In genomic region chr6:156890627-156891300, GRCh38 we compare ENCODE assay signal across 23 cellular contexts.
A peak's percentile ranks its signal among the peaks of the same experiment; 100 is the strongest.
DNase-seq lines count a peak whose midpoint lies in the region; ATAC-seq and TF ChIP-seq lines count a peak whose summit lies in the region.
"Had no signal": no experiment of that assay in that cellular context is flagged by ENCODE, and none has a peak within 500 bp of the region (broad histone marks: within the 10 kb centered on the region; RNA-seq: fewer than 3 reads in every experiment).

No MANE protein-coding gene starts in this region.

- H3K9me3 Mint-ChIP-seq in H9, result no peaks in the 10 kb centered on the region
- H3K9me3 Mint-ChIP-seq in activated T-helper 2 cell treated with anti-CD3 and anti-CD28 coated beads, Interferon-gamma antibody, Interleukin-2, Interleukin-4, amounts not matched to agents 10 μg/mL and 5 μg/mL and 100 μg/mL, durations not matched to agents 14 hours and 24 hours and 36 hours, result no peaks in the 10 kb centered on the region
- H3K9me3 Mint-ChIP-seq: activated T-cell treated with anti-CD3 and anti-CD28 coated beads, Interleukin-2, amount 50 U/mL, for 72 hours; neural progenitor cell; stimulated activated naive CD8-positive, alpha-beta T cell treated with anti-CD3 and anti-CD28 coated beads, Interleukin-15, amount 100 ng/mL, for 72 hours; T-helper 1 cell treated with Interleukin-12 subunit alpha and Interleukin-12 subunit beta and Interleukin-4 antibody, amounts not matched to agents 30 μg/mL and 1 μg/mL, for 36 hours had no signal

- H3K56ac ChIP-seq in H9 (ENCODE audit: insufficient read length, low read depth, low read length), result no peak overlapping the region

- H2AK5ac ChIP-seq in H9 (ENCODE audit: insufficient read length, low read length), result no peak overlapping the region

- no peak overlapping the region for H2BK20ac ChIP-seq in H9 (ENCODE audit: low read depth, low read length, poor library complexity, severe bottlenecking)

- peak; percentile 7 for DNase-seq in AG08395 (ENCODE audit: low spot score)
- no peak for DNase-seq in H9
- peak; percentile 91 for DNase-seq in amniotic epithelial cell (ENCODE audit: low read depth)
- DNase-seq in left kidney (ENCODE audit: low read depth, low spot score), result peak; percentile 57
- DNase-seq in activated T-helper 2 cell treated with anti-CD3 and anti-CD28 coated beads, Interferon-gamma antibody, Interleukin-2, Interleukin-4, amounts not matched to agents 10 μg/mL and 5 μg/mL and 100 μg/mL, durations not matched to agents 14 hours and 24 hours and 36 hours (ENCODE audit: low spot score), result no peak
- DNase-seq: activated T-cell treated with anti-CD3 and anti-CD28 coated beads, Interleukin-2, amount 50 U/mL, for 72 hours; Calu3; esophagus squamous epithelium; kidney; midbrain; MM.1S; NCI-H2029; NCI-H510A treated with DMSO at 0.1 percent for 48 hours; SIG-M5; stimulated activated naive CD8-positive, alpha-beta T cell treated with anti-CD3 and anti-CD28 coated beads, Interleukin-15, amount 100 ng/mL, for 72 hours had no signal

- WGBS in H9 (ENCODE audit: extremely low coverage, insufficient read length, low lambda C conversion rate), result no CpG with 5 or more reads among the region's 2 CpGs

- no peak overlapping the region for H2BK12ac ChIP-seq in H9 (ENCODE audit: insufficient read length, low read depth, low read length)

- H3K9me3 ChIP-seq in H9 (ENCODE audit: control insufficient read depth, low read depth, low read length), result no peaks in the 10 kb centered on the region
- H3K9me3 ChIP-seq: esophagus squamous epithelium, right atrium auricular region had no signal

- H3K18ac ChIP-seq in H9 (ENCODE audit: insufficient read length, low read depth, low read length), result no peak overlapping the region

- TF ChIP-seq CTCF in H9 (conservative IDR thresholded peaks at IDR 0.05), result no peak

- H3K27me3 Mint-ChIP-seq in H9 (ENCODE audit: low read depth), result no peaks in the 10 kb centered on the region
- no peaks in the 10 kb centered on the region for H3K27me3 Mint-ChIP-seq in activated T-helper 2 cell treated with anti-CD3 and anti-CD28 coated beads, Interferon-gamma antibody, Interleukin-2, Interleukin-4, amounts not matched to agents 10 μg/mL and 5 μg/mL and 100 μg/mL, durations not matched to agents 14 hours and 24 hours and 36 hours (ENCODE audit: low read depth)
- H3K27me3 Mint-ChIP-seq: activated naive CD8-positive, alpha-beta T cell; stimulated activated naive CD8-positive, alpha-beta T cell treated with anti-CD3 and anti-CD28 coated beads, Interleukin-15, amount 100 ng/mL, for 72 hours had no signal

- peaks cover 4% of the 10 kb centered on the region; the same call in 1 of the 2 replicates for H3K4me1 ChIP-seq in H9 (ENCODE audit: insufficient read depth, low read length)

- no peak overlapping the region for H2BK120ac ChIP-seq in H9 (ENCODE audit: low read depth, low read length, poor library complexity, severe bottlenecking)

- no peak overlapping the region for H2AFZ ChIP-seq in H9 (ENCODE audit: low read length)
- H2AFZ ChIP-seq: hepatocyte, neural progenitor cell had no signal

- H3K27ac Mint-ChIP-seq in H9, result peak overlapping the region; percentile 34 to 72 (median 70); a peak in 5 of 7 replicates
- H3K27ac Mint-ChIP-seq in activated T-helper 2 cell treated with anti-CD3 and anti-CD28 coated beads, Interferon-gamma antibody, Interleukin-2, Interleukin-4, amounts not matched to agents 10 μg/mL and 5 μg/mL and 100 μg/mL, durations not matched to agents 14 hours and 24 hours and 36 hours, result no peak overlapping the region
- H3K27ac Mint-ChIP-seq: activated naive CD8-positive, alpha-beta T cell; activated T-cell treated with anti-CD3 and anti-CD28 coated beads, Interleukin-2, amount 50 U/mL, for 72 hours; neural progenitor cell; stimulated activated naive CD8-positive, alpha-beta T cell treated with anti-CD3 and anti-CD28 coated beads, Interleukin-15, amount 100 ng/mL, for 72 hours; T-helper 1 cell treated with Interleukin-12 subunit alpha and Interleukin-12 subunit beta and Interleukin-4 antibody, amounts not matched to agents 30 μg/mL and 1 μg/mL, for 36 hours had no signal

- H2BK5ac ChIP-seq in H9 (ENCODE audit: insufficient read length, low read length), result no peak overlapping the region

- intact Hi-C loops in activated T-helper 2 cell treated with anti-CD3 and anti-CD28 coated beads, Interferon-gamma antibody, Interleukin-2, Interleukin-4, amounts not matched to agents 10 μg/mL and 5 μg/mL and 100 μg/mL, durations not matched to agents 14 hours and 24 hours and 36 hours (cut with micrococcal nuclease), result no loop called here

- no peak overlapping the region for H4K91ac ChIP-seq in H9 (ENCODE audit: insufficient read length, low read depth, low read length)

- H3K14ac ChIP-seq in H9 (ENCODE audit: insufficient read depth, low read length), result no peak overlapping the region

- no peak overlapping the region for H3K9ac ChIP-seq in H9 (ENCODE audit: extremely low read depth, insufficient read length, low read length)
- H3K9ac ChIP-seq: neural progenitor cell had no signal

- peaks cover 0 to 3% (median 0%) of the 10 kb centered on the region in 3 experiments; a peak in 1 of 7 replicates for H3K36me3 Mint-ChIP-seq in H9 (ENCODE audit: insufficient read depth in 1 of 3, low read depth in 3 of 3)
- H3K36me3 Mint-ChIP-seq in activated T-helper 2 cell treated with anti-CD3 and anti-CD28 coated beads, Interferon-gamma antibody, Interleukin-2, Interleukin-4, amounts not matched to agents 10 μg/mL and 5 μg/mL and 100 μg/mL, durations not matched to agents 14 hours and 24 hours and 36 hours (ENCODE audit: low read depth), result peaks cover 4% of the 10 kb centered on the region
- H3K36me3 Mint-ChIP-seq: activated naive CD8-positive, alpha-beta T cell had no signal

- no peak overlapping the region for H3K27ac ChIP-seq in H9 (ENCODE audit: insufficient read length, low read depth, low read length)
- H3K27ac ChIP-seq: esophagus squamous epithelium, hepatocyte, neural progenitor cell had no signal

- no peak overlapping the region for H2BK15ac ChIP-seq in H9 (ENCODE audit: low read depth, low read length)

- H3K4me1 Mint-ChIP-seq in H9, result peaks cover 53 to 56% of the 10 kb centered on the region in 2 experiments
- peaks cover 15% of the 10 kb centered on the region for H3K4me1 Mint-ChIP-seq in activated T-helper 2 cell treated with anti-CD3 and anti-CD28 coated beads, Interferon-gamma antibody, Interleukin-2, Interleukin-4, amounts not matched to agents 10 μg/mL and 5 μg/mL and 100 μg/mL, durations not matched to agents 14 hours and 24 hours and 36 hours (ENCODE audit: low read depth)

- peaks cover 17% of the 10 kb centered on the region for H3K79me2 ChIP-seq in H9 (ENCODE audit: insufficient read depth, low read length)

- no peak overlapping the region for H3K4me2 ChIP-seq in H9 (ENCODE audit: insufficient read depth, insufficient read length, low read length)
- H3K4me2 ChIP-seq: hepatocyte, neural progenitor cell had no signal

- no peak overlapping the region for H3K23ac ChIP-seq in H9 (ENCODE audit: insufficient read length, low read depth, low read length)

- peaks cover 6% of the 10 kb centered on the region for H3K79me1 ChIP-seq in H9 (ENCODE audit: insufficient read depth, low read depth, low read length, poor library complexity, severe bottlenecking)

- no peak overlapping the region for H3T11ph ChIP-seq in H9 (ENCODE audit: low read length)

- ATAC-seq in HG03439 (IDR thresholded peaks at IDR 0.05; ENCODE audit: unreplicated experiment), result no peak
- ATAC-seq in HG03039 (IDR thresholded peaks at IDR 0.05; ENCODE audit: unreplicated experiment), result no peak
- ATAC-seq in HG03520 (IDR thresholded peaks at IDR 0.05; ENCODE audit: unreplicated experiment), result no peak
- ATAC-seq: activated T-cell treated with anti-CD3 and anti-CD28 coated beads, Interleukin-2, amount 50 U/mL, for 72 hours; stimulated activated naive CD8-positive, alpha-beta T cell treated with anti-CD3 and anti-CD28 coated beads, Interleukin-15, amount 100 ng/mL, for 72 hours had no signal

- H4K5ac ChIP-seq in H9 (ENCODE audit: insufficient read length, low read depth, low read length), result no peak overlapping the region

- no peak overlapping the region for H4K8ac ChIP-seq in H9 (replicated peaks; ENCODE audit: insufficient read length, low read depth, low read length)

- H3K4ac ChIP-seq in H9 (ENCODE audit: low read depth, low read length), result no peak overlapping the region

- H3K4me3 Mint-ChIP-seq in H9, result no peak overlapping the region
- H3K4me3 Mint-ChIP-seq in activated T-helper 2 cell treated with anti-CD3 and anti-CD28 coated beads, Interferon-gamma antibody, Interleukin-2, Interleukin-4, amounts not matched to agents 10 μg/mL and 5 μg/mL and 100 μg/mL, durations not matched to agents 14 hours and 24 hours and 36 hours (ENCODE audit: low read depth), result no peak overlapping the region
- H3K4me3 Mint-ChIP-seq: activated naive CD8-positive, alpha-beta T cell; activated T-cell treated with anti-CD3 and anti-CD28 coated beads, Interleukin-2, amount 50 U/mL, for 72 hours; neural progenitor cell; stimulated activated naive CD8-positive, alpha-beta T cell treated with anti-CD3 and anti-CD28 coated beads, Interleukin-15, amount 100 ng/mL, for 72 hours; T-helper 1 cell treated with Interleukin-12 subunit alpha and Interleukin-12 subunit beta and Interleukin-4 antibody, amounts not matched to agents 30 μg/mL and 1 μg/mL, for 36 hours had no signal

- no peaks in the 10 kb centered on the region for H4K20me1 ChIP-seq in H9 (ENCODE audit: control insufficient read depth, insufficient read depth, insufficient read length)

- H3K23me2 ChIP-seq in H9 (ENCODE audit: insufficient read length, low read depth, low read length, poor library complexity, severe bottlenecking), result no peaks in the 10 kb centered on the region

- no peaks in the 10 kb centered on the region for H3K27me3 ChIP-seq in H9 (ENCODE audit: insufficient read depth, low read length)
- H3K27me3 ChIP-seq: esophagus squamous epithelium, hepatocyte, neural progenitor cell, right atrium auricular region had no signal

Comparison
In these comparisons a context has a peak if more than half of its experiments do, and no peak if none do; other contexts are left out.
1. DNase-seq: peak in AG08395 (single experiment), amniotic epithelial cell (single experiment) and left kidney (single experiment); none in H9 (single experiment) and activated T-helper 2 cell treated with anti-CD3 and anti-CD28 coated beads, Interferon-gamma antibody, Interleukin-2, Interleukin-4, amounts not matched to agents 10 μg/mL and 5 μg/mL and 100 μg/mL, durations not matched to agents 14 hours and 24 hours and 36 hours (single experiment).